ENCODE assay signal across 1 cellular context in genomic region chrX:44306336-44306735, GRCh38.
TF ChIP-seq lines count a peak whose summit lies in the region.

No MANE protein-coding gene starts in this region.

TF ChIP-seq in HEK293, 187 proteins besides CTCF, POLR2A, EP300 and RAD21 (continued from another document):
- TF ChIP-seq ATF2 (tag by site-specific recombination; IDR thresholded peaks at IDR 0.05; ENCODE audit: low read depth), result no peak
- peak; percentile 68; the same call in 1 of the 2 replicates for TF ChIP-seq HOXD13 (CRISPR knock-in tag; IDR thresholded peaks at IDR 0.05; ENCODE audit: borderline replicate concordance)
- TF ChIP-seq ZBTB17 (tag by site-specific recombination; IDR thresholded peaks at IDR 0.05), result 0 out of 2 replicates have a peak, but pooled peaks have one; percentile 24
